ENCODE assay signal across 25 cellular contexts in genomic region chr2:50443868-50444267, GRCh38.
"Had no signal": no experiment of that assay in that cellular context is flagged by ENCODE, and none has a peak within 500 bp of the region (broad histone marks: within the 10 kb centered on the region; RNA-seq: fewer than 3 reads in every experiment).

No MANE protein-coding gene starts in this region.

- DNase-seq: activated CD4-positive, alpha-beta memory T cell treated with anti-CD3 and anti-CD28 coated beads for 36 hours; activated CD4-positive, alpha-beta T cell treated with anti-CD3 and anti-CD28 coated beads, Interleukin-2, amount 10 ng/mL, durations not matched to agents 24 days and 14 days; activated CD4-positive, CD25-positive, alpha-beta regulatory T cell treated with anti-CD3 and anti-CD28 coated beads, Interleukin-2, amount 50 U/mL, for 72 hours; activated CD8-positive, alpha-beta memory T cell treated with anti-CD3 and anti-CD28 coated beads, Interleukin-2, amount 50 U/mL, for 4 hours; activated effector memory CD4-positive, alpha-beta T cell treated with anti-CD3 and anti-CD28 coated beads, Interleukin-2, amount 50 U/mL, for 16 hours; activated naive CD4-positive, alpha-beta T cell treated with anti-CD3 and anti-CD28 coated beads for 36 hours; activated naive CD8-positive, alpha-beta T cell treated with anti-CD3 and anti-CD28 coated beads for 36 hours; activated T-cell treated with anti-CD3 and anti-CD28 coated beads, Interleukin-2, amount 50 U/mL, for 1 hour; adrenal gland; cerebellar nuclear complex; colonic mucosa; effector memory CD4-positive, alpha-beta T cell; kidney glomerular epithelial cell; lower lobe of right lung; mucosa of descending colon; right lobe of liver; stimulated activated CD4-positive, alpha-beta T cell treated with anti-CD3 and anti-CD28 coated beads, Interleukin-12 subunit alpha, Interleukin-12 subunit beta, amount 100 ng/mL, for 4 hours; stimulated activated CD4-positive, alpha-beta T cell treated with anti-CD3 and anti-CD28 coated beads, Interleukin-4, amount 100 ng/mL, for 1 hour; stimulated activated naive CD8-positive, alpha-beta T cell treated with anti-CD3 and anti-CD28 coated beads, Interleukin-15, Interleukin-2, amounts not matched to agents 100 U/mL and 50 U/mL, for 24 hours; testis; transverse colon; WERI-Rb-1 had no signal

- H3K9me3 ChIP-seq: adrenal gland, ascending aorta, colonic mucosa, lower lobe of right lung, mucosa of descending colon, right lobe of liver, testis, transverse colon had no signal

- H3K4me3 ChIP-seq: adrenal gland, ascending aorta, cardiac muscle cell, colonic mucosa, lower lobe of right lung, mucosa of descending colon, right lobe of liver, testis, transverse colon had no signal

- H3K27ac ChIP-seq: adrenal gland, ascending aorta, cardiac muscle cell, colonic mucosa, lower lobe of right lung, right lobe of liver, testis, transverse colon, WERI-Rb-1 had no signal

- H3K27me3 ChIP-seq: adrenal gland, ascending aorta, cardiac muscle cell, colonic mucosa, right lobe of liver, testis, transverse colon had no signal

- ATAC-seq: left lobe of liver; lower lobe of right lung; mucosa of descending colon; right lobe of liver; stimulated activated naive CD8-positive, alpha-beta T cell treated with anti-CD3 and anti-CD28 coated beads, Interleukin-15, Interleukin-2, amounts not matched to agents 100 U/mL and 50 U/mL, for 24 hours had no signal

- H3K4me1 ChIP-seq: adrenal gland, ascending aorta, colonic mucosa, lower lobe of right lung, right lobe of liver, testis, transverse colon had no signal

- H3K36me3 ChIP-seq: adrenal gland, ascending aorta, cardiac muscle cell, colonic mucosa, lower lobe of right lung, right lobe of liver, transverse colon, WERI-Rb-1 had no signal
